8 cellular contexts compared by ENCODE assay signal in the genomic region with DNA sequence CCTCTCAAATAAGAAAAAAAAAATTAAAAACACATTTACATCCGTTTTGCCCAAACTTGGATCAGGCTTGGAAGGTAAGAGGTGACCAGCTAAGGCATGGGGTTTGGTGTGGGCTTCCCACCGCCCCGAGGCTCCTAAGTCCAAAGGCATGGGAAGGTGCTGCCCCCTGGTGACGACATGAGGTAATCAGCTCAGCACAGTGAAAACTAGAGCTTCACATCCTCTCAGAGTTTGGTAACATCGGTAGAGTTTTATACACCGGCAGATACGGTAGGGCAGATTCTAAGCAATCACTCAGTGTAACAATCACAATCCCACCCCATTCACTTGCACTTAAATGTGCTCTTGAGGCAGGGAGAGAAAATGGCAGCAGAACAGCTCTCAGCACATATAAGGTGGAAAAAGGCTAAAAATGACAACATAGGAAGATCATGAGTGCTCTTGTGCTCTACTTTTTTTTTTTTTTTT.
DNase-seq lines count a peak whose midpoint lies in the region; ATAC-seq, FAIRE-seq and TF ChIP-seq lines count a peak whose summit lies in the region.

No MANE protein-coding gene starts in this region.

- TF ChIP-seq CTCF in WI38 (IDR thresholded peaks at IDR 0.05; ENCODE audit: low read depth, low read length) (peak; percentile 83), cardiac fibroblast (IDR thresholded peaks at IDR 0.05; ENCODE audit: low read depth, low read length) (peak; percentile 91)

- peak; percentile 95 for FAIRE-seq in islet of Langerhans (lab: Jason Lieb, UNC)

- peak; percentile 90 for ATAC-seq in HG02981 (IDR thresholded peaks at IDR 0.05; ENCODE audit: unreplicated experiment)

- DNase-seq in DMS79 treated with DMSO at 0.1 percent for 48 hours (lab: John Stamatoyannopoulos, UW) (peak; percentile 8), DMS79 (lab: John Stamatoyannopoulos, UW) (no peak), NCI-H2107 treated with DMSO at 0.1 percent for 48 hours (lab: John Stamatoyannopoulos, UW; ENCODE audit: unreplicated experiment) (peak; percentile 72), cardiac fibroblast (ENCODE audit: low read depth in 2 of 2) (peak; percentile 75 to 79)
- peak; percentile 45 to 67 (median 62) for DNase-seq in stimulated activated CD4-positive, alpha-beta T cell treated with anti-CD3 and anti-CD28 coated beads, Interleukin-1b, Interleukin-23, amount 100 ng/mL, for 24 hours (ENCODE audit: low read depth in 4 of 4, low spot score in 1 of 4)

- H3K4me3 ChIP-seq in WI38 (ENCODE audit: low read depth, low read length) = no peak overlapping the region
- H3K4me3 ChIP-seq in cardiac fibroblast (replicated peaks in 1 of 2; ENCODE audit: low read depth in 2 of 2, low read length in 2 of 2) = no peak overlapping the region
